In the genomic region with DNA sequence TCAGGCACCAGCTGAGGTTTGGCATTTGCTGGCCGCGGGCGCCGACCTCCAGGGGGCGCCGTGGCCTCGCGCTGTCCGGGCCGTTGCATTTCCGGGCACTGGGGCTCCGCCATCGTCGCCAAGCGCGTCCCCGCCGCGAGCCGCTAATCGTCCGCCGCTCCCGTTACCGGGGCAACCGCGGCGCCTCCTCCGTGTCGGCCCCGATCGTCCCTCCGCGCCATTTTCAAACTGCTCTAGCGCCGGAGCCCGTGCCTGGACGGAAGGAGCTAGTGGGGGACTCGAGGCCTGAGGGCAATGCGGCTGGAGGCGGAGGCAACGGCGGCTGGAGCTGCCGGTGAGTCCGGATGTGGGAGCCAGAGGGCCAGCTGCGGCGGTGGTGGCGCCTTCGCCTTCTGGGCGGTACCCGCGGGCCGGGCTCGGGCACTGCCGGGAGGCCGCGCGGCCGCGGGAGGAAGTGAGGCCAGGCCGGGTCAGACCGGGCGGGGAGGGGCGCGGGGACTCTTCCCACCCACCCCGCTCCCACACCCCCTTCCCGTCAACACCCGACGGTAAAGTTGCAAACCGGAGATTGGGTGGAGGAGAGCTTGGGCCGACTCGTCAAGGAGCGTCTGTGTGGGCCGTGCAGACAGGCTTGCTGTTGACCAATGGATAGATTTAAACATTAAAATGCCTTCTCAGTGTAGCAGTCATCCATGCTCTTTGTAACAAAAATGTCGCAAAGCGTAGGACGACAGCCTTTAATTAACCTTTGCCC, we compare ENCODE assay signal across 1 cellular context.
TF ChIP-seq lines count a peak whose summit lies in the region.

A gene with protein sequence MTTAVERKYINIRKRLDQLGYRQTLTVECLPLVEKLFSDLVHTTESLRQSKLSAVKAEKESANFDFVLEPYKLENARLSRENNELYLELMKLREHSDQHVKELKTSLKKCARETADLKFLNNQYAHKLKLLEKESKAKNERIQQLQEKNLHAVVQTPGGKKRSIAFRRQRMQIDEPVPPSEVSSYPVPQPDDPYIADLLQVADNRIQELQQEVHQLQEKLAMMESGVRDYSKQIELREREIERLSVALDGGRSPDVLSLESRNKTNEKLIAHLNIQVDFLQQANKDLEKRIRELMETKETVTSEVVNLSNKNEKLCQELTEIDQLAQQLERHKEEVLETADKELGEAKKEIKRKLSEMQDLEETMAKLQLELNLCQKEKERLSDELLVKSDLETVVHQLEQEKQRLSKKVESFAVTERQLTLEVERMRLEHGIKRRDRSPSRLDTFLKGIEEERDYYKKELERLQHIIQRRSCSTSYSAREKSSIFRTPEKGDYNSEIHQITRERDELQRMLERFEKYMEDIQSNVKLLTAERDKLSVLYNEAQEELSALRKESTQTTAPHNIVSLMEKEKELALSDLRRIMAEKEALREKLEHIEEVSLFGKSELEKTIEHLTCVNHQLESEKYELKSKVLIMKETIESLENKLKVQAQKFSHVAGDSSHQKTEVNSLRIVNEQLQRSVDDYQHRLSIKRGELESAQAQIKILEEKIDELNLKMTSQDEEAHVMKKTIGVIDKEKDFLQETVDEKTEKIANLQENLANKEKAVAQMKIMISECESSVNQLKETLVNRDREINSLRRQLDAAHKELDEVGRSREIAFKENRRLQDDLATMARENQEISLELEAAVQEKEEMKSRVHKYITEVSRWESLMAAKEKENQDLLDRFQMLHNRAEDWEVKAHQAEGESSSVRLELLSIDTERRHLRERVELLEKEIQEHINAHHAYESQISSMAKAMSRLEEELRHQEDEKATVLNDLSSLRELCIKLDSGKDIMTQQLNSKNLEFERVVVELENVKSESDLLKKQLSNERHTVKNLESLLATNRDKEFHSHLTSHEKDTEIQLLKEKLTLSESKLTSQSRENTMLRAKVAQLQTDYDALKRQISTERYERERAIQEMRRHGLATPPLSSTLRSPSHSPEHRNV (plus strand): TSS at position 220 of the 754 bp plus-strand sequence. CDS start 3,186 bp downstream, outside the sequence.

TF ChIP-seq in HepG2, 621 proteins besides CTCF, POLR2A, EP300 and RAD21 (continued from another document and continues in another):
- TF ChIP-seq, protein P1, sequence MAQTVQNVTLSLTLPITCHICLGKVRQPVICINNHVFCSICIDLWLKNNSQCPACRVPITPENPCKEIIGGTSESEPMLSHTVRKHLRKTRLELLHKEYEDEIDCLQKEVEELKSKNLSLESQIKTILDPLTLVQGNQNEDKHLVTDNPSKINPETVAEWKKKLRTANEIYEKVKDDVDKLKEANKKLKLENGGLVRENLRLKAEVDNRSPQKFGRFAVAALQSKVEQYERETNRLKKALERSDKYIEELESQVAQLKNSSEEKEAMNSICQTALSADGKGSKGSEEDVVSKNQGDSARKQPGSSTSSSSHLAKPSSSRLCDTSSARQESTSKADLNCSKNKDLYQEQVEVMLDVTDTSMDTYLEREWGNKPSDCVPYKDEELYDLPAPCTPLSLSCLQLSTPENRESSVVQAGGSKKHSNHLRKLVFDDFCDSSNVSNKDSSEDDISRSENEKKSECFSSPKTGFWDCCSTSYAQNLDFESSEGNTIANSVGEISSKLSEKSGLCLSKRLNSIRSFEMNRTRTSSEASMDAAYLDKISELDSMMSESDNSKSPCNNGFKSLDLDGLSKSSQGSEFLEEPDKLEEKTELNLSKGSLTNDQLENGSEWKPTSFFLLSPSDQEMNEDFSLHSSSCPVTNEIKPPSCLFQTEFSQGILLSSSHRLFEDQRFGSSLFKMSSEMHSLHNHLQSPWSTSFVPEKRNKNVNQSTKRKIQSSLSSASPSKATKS (CRISPR knock-in tag; IDR thresholded peaks at IDR 0.05), result no peak; the same call in 1 of the 2 replicates
- TF ChIP-seq ZNF33A (CRISPR knock-in tag; IDR thresholded peaks at IDR 0.05; ENCODE audit: borderline replicate concordance) (no peak), ZNF160 (CRISPR knock-in tag; IDR thresholded peaks at IDR 0.05) (no peak; the same call in 1 of the 2 replicates), KMT2B (CRISPR knock-in tag; IDR thresholded peaks at IDR 0.05) (peak; percentile 91), ZSCAN22 (CRISPR knock-in tag; IDR thresholded peaks at IDR 0.05) (no peak), ZNF790 (CRISPR knock-in tag; IDR thresholded peaks at IDR 0.05; ENCODE audit: borderline replicate concordance) (no peak), SMYD3 (CRISPR knock-in tag; IDR thresholded peaks at IDR 0.05) (no peak; the same call in 1 of the 2 replicates), MIER3 (CRISPR knock-in tag; IDR thresholded peaks at IDR 0.05; ENCODE audit: borderline replicate concordance) (peak; percentile 74; the same call in 1 of the 2 replicates), HNRNPH1 (optimal IDR thresholded peaks at IDR 0.05; ENCODE audit: low read depth, low read length) (no peak), ZNF496 (CRISPR knock-in tag; IDR thresholded peaks at IDR 0.05; ENCODE audit: insufficient replicate concordance) (no peak), ZNF296 (CRISPR knock-in tag; conservative IDR thresholded peaks at IDR 0.05) (no peak), RORA (CRISPR knock-in tag; IDR thresholded peaks at IDR 0.05) (no peak), ZNF333 (CRISPR knock-in tag; IDR thresholded peaks at IDR 0.05; ENCODE audit: borderline replicate concordance) (peak; percentile 89), ZNF562 (CRISPR knock-in tag; IDR thresholded peaks at IDR 0.05; ENCODE audit: borderline replicate concordance) (no peak), MEIS2 (CRISPR knock-in tag; IDR thresholded peaks at IDR 0.05) (peak; percentile 75; the same call in 1 of the 2 replicates), HMG20B (CRISPR knock-in tag; conservative IDR thresholded peaks at IDR 0.05) (no peak), EED (CRISPR knock-in tag; IDR thresholded peaks at IDR 0.05) (peak; percentile 93), ZFP82 (CRISPR knock-in tag; IDR thresholded peaks at IDR 0.05; ENCODE audit: borderline replicate concordance) (no peak), SP2 (CRISPR knock-in tag; IDR thresholded peaks at IDR 0.05) (no peak; the same call in 1 of the 2 replicates), ZNF350 (CRISPR knock-in tag; IDR thresholded peaks at IDR 0.05; ENCODE audit: borderline replicate concordance, low read depth) (peak; percentile 89; the same call in 1 of the 2 replicates), MXD4 (CRISPR knock-in tag; IDR thresholded peaks at IDR 0.05) (peak; percentile 97), NR2F2 (IDR thresholded peaks at IDR 0.05; ENCODE audit: borderline replicate concordance, low read depth) (peak; percentile 17; the same call in 1 of the 2 replicates), ZNF121 (CRISPR knock-in tag; IDR thresholded peaks at IDR 0.05) (0 out of 2 replicates have a peak, but pooled peaks have one; percentile 11)
- TF ChIP-seq, protein P2, sequence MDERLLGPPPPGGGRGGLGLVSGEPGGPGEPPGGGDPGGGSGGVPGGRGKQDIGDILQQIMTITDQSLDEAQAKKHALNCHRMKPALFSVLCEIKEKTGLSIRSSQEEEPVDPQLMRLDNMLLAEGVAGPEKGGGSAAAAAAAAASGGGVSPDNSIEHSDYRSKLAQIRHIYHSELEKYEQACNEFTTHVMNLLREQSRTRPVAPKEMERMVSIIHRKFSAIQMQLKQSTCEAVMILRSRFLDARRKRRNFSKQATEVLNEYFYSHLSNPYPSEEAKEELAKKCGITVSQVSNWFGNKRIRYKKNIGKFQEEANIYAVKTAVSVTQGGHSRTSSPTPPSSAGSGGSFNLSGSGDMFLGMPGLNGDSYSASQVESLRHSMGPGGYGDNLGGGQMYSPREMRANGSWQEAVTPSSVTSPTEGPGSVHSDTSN (CRISPR knock-in tag; IDR thresholded peaks at IDR 0.05), result no peak
- TF ChIP-seq, protein P3, sequence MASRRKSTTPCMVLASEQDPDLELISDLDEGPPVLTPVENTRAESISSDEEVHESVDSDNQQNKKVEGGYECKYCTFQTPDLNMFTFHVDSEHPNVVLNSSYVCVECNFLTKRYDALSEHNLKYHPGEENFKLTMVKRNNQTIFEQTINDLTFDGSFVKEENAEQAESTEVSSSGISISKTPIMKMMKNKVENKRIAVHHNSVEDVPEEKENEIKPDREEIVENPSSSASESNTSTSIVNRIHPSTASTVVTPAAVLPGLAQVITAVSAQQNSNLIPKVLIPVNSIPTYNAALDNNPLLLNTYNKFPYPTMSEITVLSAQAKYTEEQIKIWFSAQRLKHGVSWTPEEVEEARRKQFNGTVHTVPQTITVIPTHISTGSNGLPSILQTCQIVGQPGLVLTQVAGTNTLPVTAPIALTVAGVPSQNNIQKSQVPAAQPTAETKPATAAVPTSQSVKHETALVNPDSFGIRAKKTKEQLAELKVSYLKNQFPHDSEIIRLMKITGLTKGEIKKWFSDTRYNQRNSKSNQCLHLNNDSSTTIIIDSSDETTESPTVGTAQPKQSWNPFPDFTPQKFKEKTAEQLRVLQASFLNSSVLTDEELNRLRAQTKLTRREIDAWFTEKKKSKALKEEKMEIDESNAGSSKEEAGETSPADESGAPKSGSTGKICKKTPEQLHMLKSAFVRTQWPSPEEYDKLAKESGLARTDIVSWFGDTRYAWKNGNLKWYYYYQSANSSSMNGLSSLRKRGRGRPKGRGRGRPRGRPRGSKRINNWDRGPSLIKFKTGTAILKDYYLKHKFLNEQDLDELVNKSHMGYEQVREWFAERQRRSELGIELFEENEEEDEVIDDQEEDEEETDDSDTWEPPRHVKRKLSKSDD (CRISPR knock-in tag; IDR thresholded peaks at IDR 0.05; ENCODE audit: low read depth), result peak; percentile 90
- TF ChIP-seq, protein P4, sequence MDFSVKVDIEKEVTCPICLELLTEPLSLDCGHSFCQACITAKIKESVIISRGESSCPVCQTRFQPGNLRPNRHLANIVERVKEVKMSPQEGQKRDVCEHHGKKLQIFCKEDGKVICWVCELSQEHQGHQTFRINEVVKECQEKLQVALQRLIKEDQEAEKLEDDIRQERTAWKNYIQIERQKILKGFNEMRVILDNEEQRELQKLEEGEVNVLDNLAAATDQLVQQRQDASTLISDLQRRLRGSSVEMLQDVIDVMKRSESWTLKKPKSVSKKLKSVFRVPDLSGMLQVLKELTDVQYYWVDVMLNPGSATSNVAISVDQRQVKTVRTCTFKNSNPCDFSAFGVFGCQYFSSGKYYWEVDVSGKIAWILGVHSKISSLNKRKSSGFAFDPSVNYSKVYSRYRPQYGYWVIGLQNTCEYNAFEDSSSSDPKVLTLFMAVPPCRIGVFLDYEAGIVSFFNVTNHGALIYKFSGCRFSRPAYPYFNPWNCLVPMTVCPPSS (IDR thresholded peaks at IDR 0.05), result no peak
- TF ChIP-seq, protein P5, sequence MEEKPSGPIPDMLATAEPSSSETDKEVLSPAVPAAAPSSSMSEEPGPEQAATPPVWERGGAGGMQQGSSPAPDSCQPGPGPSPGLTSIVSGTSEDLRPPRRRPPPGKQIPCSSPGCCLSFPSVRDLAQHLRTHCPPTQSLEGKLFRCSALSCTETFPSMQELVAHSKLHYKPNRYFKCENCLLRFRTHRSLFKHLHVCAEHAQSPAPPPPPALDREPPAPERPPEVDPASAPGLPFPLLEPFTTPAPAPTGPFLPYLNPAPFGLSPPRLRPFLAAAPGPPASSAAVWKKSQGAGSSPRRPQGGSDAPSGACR (CRISPR knock-in tag; IDR thresholded peaks at IDR 0.05), result peak; percentile 67
- TF ChIP-seq, protein P6, sequence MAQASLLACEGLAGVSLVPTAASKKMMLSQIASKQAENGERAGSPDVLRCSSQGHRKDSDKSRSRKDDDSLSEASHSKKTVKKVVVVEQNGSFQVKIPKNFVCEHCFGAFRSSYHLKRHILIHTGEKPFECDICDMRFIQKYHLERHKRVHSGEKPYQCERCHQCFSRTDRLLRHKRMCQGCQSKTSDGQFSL (CRISPR knock-in tag; IDR thresholded peaks at IDR 0.05), result peak; percentile 60
- TF ChIP-seq, protein P7, sequence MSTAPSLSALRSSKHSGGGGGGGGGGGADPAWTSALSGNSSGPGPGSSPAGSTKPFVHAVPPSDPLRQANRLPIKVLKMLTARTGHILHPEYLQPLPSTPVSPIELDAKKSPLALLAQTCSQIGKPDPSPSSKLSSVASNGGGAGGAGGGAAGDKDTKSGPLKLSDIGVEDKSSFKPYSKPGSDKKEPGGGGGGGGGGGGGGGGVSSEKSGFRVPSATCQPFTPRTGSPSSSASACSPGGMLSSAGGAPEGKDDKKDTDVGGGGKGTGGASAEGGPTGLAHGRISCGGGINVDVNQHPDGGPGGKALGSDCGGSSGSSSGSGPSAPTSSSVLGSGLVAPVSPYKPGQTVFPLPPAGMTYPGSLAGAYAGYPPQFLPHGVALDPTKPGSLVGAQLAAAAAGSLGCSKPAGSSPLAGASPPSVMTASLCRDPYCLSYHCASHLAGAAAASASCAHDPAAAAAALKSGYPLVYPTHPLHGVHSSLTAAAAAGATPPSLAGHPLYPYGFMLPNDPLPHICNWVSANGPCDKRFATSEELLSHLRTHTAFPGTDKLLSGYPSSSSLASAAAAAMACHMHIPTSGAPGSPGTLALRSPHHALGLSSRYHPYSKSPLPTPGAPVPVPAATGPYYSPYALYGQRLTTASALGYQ (CRISPR knock-in tag; IDR thresholded peaks at IDR 0.05), result peak; percentile 69
- TF ChIP-seq, protein P8, sequence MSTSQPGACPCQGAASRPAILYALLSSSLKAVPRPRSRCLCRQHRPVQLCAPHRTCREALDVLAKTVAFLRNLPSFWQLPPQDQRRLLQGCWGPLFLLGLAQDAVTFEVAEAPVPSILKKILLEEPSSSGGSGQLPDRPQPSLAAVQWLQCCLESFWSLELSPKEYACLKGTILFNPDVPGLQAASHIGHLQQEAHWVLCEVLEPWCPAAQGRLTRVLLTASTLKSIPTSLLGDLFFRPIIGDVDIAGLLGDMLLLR (CRISPR knock-in tag; IDR thresholded peaks at IDR 0.05), result peak; percentile 91
- TF ChIP-seq, protein P9, sequence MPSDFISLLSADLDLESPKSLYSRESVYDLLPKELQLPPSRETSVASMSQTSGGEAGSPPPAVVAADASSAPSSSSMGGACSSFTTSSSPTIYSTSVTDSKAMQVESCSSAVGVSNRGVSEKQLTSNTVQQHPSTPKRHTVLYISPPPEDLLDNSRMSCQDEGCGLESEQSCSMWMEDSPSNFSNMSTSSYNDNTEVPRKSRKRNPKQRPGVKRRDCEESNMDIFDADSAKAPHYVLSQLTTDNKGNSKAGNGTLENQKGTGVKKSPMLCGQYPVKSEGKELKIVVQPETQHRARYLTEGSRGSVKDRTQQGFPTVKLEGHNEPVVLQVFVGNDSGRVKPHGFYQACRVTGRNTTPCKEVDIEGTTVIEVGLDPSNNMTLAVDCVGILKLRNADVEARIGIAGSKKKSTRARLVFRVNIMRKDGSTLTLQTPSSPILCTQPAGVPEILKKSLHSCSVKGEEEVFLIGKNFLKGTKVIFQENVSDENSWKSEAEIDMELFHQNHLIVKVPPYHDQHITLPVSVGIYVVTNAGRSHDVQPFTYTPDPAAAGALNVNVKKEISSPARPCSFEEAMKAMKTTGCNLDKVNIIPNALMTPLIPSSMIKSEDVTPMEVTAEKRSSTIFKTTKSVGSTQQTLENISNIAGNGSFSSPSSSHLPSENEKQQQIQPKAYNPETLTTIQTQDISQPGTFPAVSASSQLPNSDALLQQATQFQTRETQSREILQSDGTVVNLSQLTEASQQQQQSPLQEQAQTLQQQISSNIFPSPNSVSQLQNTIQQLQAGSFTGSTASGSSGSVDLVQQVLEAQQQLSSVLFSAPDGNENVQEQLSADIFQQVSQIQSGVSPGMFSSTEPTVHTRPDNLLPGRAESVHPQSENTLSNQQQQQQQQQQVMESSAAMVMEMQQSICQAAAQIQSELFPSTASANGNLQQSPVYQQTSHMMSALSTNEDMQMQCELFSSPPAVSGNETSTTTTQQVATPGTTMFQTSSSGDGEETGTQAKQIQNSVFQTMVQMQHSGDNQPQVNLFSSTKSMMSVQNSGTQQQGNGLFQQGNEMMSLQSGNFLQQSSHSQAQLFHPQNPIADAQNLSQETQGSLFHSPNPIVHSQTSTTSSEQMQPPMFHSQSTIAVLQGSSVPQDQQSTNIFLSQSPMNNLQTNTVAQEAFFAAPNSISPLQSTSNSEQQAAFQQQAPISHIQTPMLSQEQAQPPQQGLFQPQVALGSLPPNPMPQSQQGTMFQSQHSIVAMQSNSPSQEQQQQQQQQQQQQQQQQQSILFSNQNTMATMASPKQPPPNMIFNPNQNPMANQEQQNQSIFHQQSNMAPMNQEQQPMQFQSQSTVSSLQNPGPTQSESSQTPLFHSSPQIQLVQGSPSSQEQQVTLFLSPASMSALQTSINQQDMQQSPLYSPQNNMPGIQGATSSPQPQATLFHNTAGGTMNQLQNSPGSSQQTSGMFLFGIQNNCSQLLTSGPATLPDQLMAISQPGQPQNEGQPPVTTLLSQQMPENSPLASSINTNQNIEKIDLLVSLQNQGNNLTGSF (CRISPR knock-in tag; IDR thresholded peaks at IDR 0.05), result peak; percentile 81; the same call in 1 of the 2 replicates
